21 cellular contexts compared by ENCODE assay signal in the genomic region with DNA sequence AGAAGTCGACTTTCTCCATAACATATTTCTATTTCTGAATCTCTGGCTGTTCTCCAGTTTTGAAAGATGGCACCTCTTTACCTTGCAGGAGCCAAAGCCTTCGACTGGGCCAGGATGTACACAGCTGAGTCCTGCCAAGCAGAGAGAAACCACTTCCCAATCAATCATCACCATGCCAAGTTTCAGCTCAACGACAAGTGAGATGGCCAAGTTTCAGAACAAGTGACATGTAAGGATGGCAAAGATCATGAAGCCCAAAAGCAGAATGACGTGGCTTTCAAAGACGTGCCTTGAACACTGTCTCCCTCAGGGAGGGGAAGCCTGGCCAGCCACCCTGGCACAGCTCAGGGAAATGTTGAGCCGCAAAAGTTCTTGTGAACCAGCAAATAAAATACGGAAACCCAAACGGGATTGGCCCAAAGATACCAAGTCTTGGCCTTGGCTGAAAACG. TPM values are rescaled to one million over a fixed set of nuclear protein-coding genes. Genes with fewer than 3 reads are reported as not detected.
DNase-seq lines count a peak whose midpoint lies in the region; ATAC-seq, FAIRE-seq and TF ChIP-seq lines count a peak whose summit lies in the region.
"Had no signal": no experiment of that assay in that cellular context is flagged by ENCODE, and none has a peak within 500 bp of the region (broad histone marks: within the 10 kb centered on the region; RNA-seq: fewer than 3 reads in every experiment).

No MANE protein-coding gene starts in this region.

- no peaks in the 10 kb centered on the region for H3K9me3 ChIP-seq in BLaER1 treated with 17β-estradiol and CSF1 and Interleukin-3, amounts not matched to agents 10 nM and 100 nM (replicated peaks in 1 of 11)
- H3K9me3 ChIP-seq in lower lobe of right lung = no peaks in the 10 kb centered on the region
- H3K9me3 ChIP-seq: BE2C, body of pancreas, gastrocnemius medialis had no signal

- H3K4me2 ChIP-seq in BLaER1 treated with 17β-estradiol and CSF1 and Interleukin-3, amounts not matched to agents 10 nM and 100 nM = peak overlapping the region; percentile 94 to 99 (median 97)
- H3K4me2 ChIP-seq: GM23338 had no signal

- TF ChIP-seq CTCF in lower lobe of right lung (IDR thresholded peaks at IDR 0.05) (no peak), GM10248 (IDR thresholded peaks at IDR 0.05; ENCODE audit: control extremely low read depth, extremely low read depth, low read depth, missing control alignments) (no peak)

- DNase-seq in GM12891 (ENCODE audit: insufficient read length, low spot score) (no peak), lower lobe of right lung (no peak), NCI-H1092 treated with DMSO at 0.1 percent for 48 hours (lab: John Stamatoyannopoulos, UW) (no peak), NCI-H187 (lab: John Stamatoyannopoulos, UW) (no peak), GM10248 (ENCODE audit: extremely low spot score) (no peak)
- DNase-seq in activated T-helper 2 cell treated with anti-CD3 and anti-CD28 coated beads, Interferon-gamma antibody, Interleukin-2, Interleukin-4, amounts not matched to agents 10 μg/mL and 5 μg/mL and 100 μg/mL, durations not matched to agents 14 hours and 24 hours and 36 hours (ENCODE audit: low spot score) = no peak
- DNase-seq: activated CD8-positive, alpha-beta memory T cell treated with anti-CD3 and anti-CD28 coated beads, Interleukin-2, amount 50 U/mL, for 4 hours; BE2C; body of pancreas; gastrocnemius medialis; islet precursor cell; NCI-H1930; NCI-H748 treated with DMSO at 0.1 percent for 48 hours; retina; SHP77 treated with DMSO at 0.1 percent for 48 hours; stimulated activated CD4-positive, alpha-beta T cell treated with anti-CD3 and anti-CD28 coated beads, Interleukin-4, amount 100 ng/mL, for 24 hours; stimulated activated naive CD4-positive, alpha-beta T cell had no signal

- CTCF ChIA-PET in GM10248 (lab: Yijun Ruan, JAX) = interaction anchor here (0.9 to 1.7 kb wide), 2 partner anchors 19 to 46 kb away, joined by 4 to 5 read pairs; no protein-coding TSS in a partner anchor

- H4K20me1 ChIP-seq in BLaER1 treated with 17β-estradiol and CSF1 and Interleukin-3, amounts not matched to agents 10 nM and 100 nM = peaks cover 17 to 100% (median 86%) of the 10 kb centered on the region in 11 experiments

- no peak overlapping the region for H3K4me3 Mint-ChIP-seq in activated T-helper 2 cell treated with anti-CD3 and anti-CD28 coated beads, Interferon-gamma antibody, Interleukin-2, Interleukin-4, amounts not matched to agents 10 μg/mL and 5 μg/mL and 100 μg/mL, durations not matched to agents 14 hours and 24 hours and 36 hours (ENCODE audit: low read depth)
- H3K4me3 Mint-ChIP-seq: GM23338 had no signal

- H3K27me3 ChIP-seq in BLaER1 treated with 17β-estradiol and CSF1 and Interleukin-3, amounts not matched to agents 10 nM and 100 nM = no peaks in the 10 kb centered on the region
- H3K27me3 ChIP-seq in lower lobe of right lung (ENCODE audit: low read depth) = no peaks in the 10 kb centered on the region
- H3K27me3 ChIP-seq: BE2C, body of pancreas, gastrocnemius medialis had no signal

- H3K4me1 Mint-ChIP-seq in activated T-helper 2 cell treated with anti-CD3 and anti-CD28 coated beads, Interferon-gamma antibody, Interleukin-2, Interleukin-4, amounts not matched to agents 10 μg/mL and 5 μg/mL and 100 μg/mL, durations not matched to agents 14 hours and 24 hours and 36 hours (ENCODE audit: low read depth) = peaks cover 61% of the 10 kb centered on the region

- H3K27me3 Mint-ChIP-seq in activated T-helper 2 cell treated with anti-CD3 and anti-CD28 coated beads, Interferon-gamma antibody, Interleukin-2, Interleukin-4, amounts not matched to agents 10 μg/mL and 5 μg/mL and 100 μg/mL, durations not matched to agents 14 hours and 24 hours and 36 hours (ENCODE audit: low read depth) = no peaks in the 10 kb centered on the region

- H3K27ac Mint-ChIP-seq in activated T-helper 2 cell treated with anti-CD3 and anti-CD28 coated beads, Interferon-gamma antibody, Interleukin-2, Interleukin-4, amounts not matched to agents 10 μg/mL and 5 μg/mL and 100 μg/mL, durations not matched to agents 14 hours and 24 hours and 36 hours = peak overlapping the region; percentile 83
- H3K27ac Mint-ChIP-seq: GM23338 had no signal

- H3K9ac ChIP-seq in BLaER1 treated with 17β-estradiol and CSF1 and Interleukin-3, amounts not matched to agents 10 nM and 100 nM = peak overlapping the region in 10 of 11 experiments; percentile 17 to 69 (median 36); a peak in 12 of 22 replicates

- intact Hi-C loops in activated T-helper 2 cell treated with anti-CD3 and anti-CD28 coated beads, Interferon-gamma antibody, Interleukin-2, Interleukin-4, amounts not matched to agents 10 μg/mL and 5 μg/mL and 100 μg/mL, durations not matched to agents 14 hours and 24 hours and 36 hours (cut with micrococcal nuclease) = loop anchor here (5.0 kb wide), 1 partner anchor 887 kb away; the partner anchor contains the start of gene CREBRF
- intact Hi-C loops in lower lobe of right lung (cut with DNase I) = loop anchor here (10.0 kb wide), 1 partner anchor 55 kb away; no protein-coding TSS in a partner anchor

- peaks cover 13 to 82% (median 51%) of the 10 kb centered on the region in 11 experiments; a peak in 19 of 22 replicates for H3K36me3 ChIP-seq in BLaER1 treated with 17β-estradiol and CSF1 and Interleukin-3, amounts not matched to agents 10 nM and 100 nM
- no peaks in the 10 kb centered on the region for H3K36me3 ChIP-seq in lower lobe of right lung
- H3K36me3 ChIP-seq: BE2C, gastrocnemius medialis had no signal

- FAIRE-seq in GM12891 (lab: Jason Lieb, UNC) = peak; percentile 48
- FAIRE-seq: TTC549 had no signal

- no peak for TF ChIP-seq POLR2A in GM12891 (IDR thresholded peaks at IDR 0.05; ENCODE audit: low read depth, low read length)

- peak overlapping the region in 2 of 10 experiments; percentile 8 to 22; a peak in 4 of 20 replicates for H3K4me3 ChIP-seq in BLaER1 treated with 17β-estradiol and CSF1 and Interleukin-3, amounts not matched to agents 10 nM and 100 nM
- H3K4me3 ChIP-seq in lower lobe of right lung = no peak overlapping the region
- H3K4me3 ChIP-seq: body of pancreas, gastrocnemius medialis, GM23338 had no signal

- H3K36me3 Mint-ChIP-seq in activated T-helper 2 cell treated with anti-CD3 and anti-CD28 coated beads, Interferon-gamma antibody, Interleukin-2, Interleukin-4, amounts not matched to agents 10 μg/mL and 5 μg/mL and 100 μg/mL, durations not matched to agents 14 hours and 24 hours and 36 hours (ENCODE audit: low read depth) = peaks cover 62% of the 10 kb centered on the region

- H3K4me1 ChIP-seq in BLaER1 treated with 17β-estradiol and CSF1 and Interleukin-3, amounts not matched to agents 10 nM and 100 nM = peaks cover 97 to 100% (median 99%) of the 10 kb centered on the region in 10 experiments
- peaks cover 74% of the 10 kb centered on the region for H3K4me1 ChIP-seq in lower lobe of right lung
- H3K4me1 ChIP-seq: BE2C, body of pancreas had no signal

- H3K9me3 Mint-ChIP-seq in activated T-helper 2 cell treated with anti-CD3 and anti-CD28 coated beads, Interferon-gamma antibody, Interleukin-2, Interleukin-4, amounts not matched to agents 10 μg/mL and 5 μg/mL and 100 μg/mL, durations not matched to agents 14 hours and 24 hours and 36 hours = no peaks in the 10 kb centered on the region
- H3K9me3 Mint-ChIP-seq: GM23338 had no signal

- H3K27ac ChIP-seq in BLaER1 treated with 17β-estradiol and CSF1 and Interleukin-3, amounts not matched to agents 10 nM and 100 nM = peak overlapping the region in 10 of 11 experiments; percentile 46 to 96 (median 60); a peak in 19 of 22 replicates
- H3K27ac ChIP-seq in lower lobe of right lung = peak overlapping the region; percentile 13
- H3K27ac ChIP-seq: body of pancreas had no signal

- POLR2A ChIA-PET in GM10248 (lab: Yijun Ruan, JAX) = no interaction called here

- no peak for ATAC-seq in lower lobe of right lung
- no peak for ATAC-seq in GM21515 (IDR thresholded peaks at IDR 0.05; ENCODE audit: unreplicated experiment)
- ATAC-seq: body of pancreas, GM23338 had no signal

TF ChIP-seq in GM12891, 5 proteins besides CTCF, POLR2A, EP300 and RAD21:
- TF ChIP-seq POLR2AphosphoS5 (IDR thresholded peaks at IDR 0.05; ENCODE audit: low read depth, low read length) (no peak), SPI1 (IDR thresholded peaks at IDR 0.05; ENCODE audit: low read depth, low read length) (no peak)

RNA-seq across cellular contexts. Expression of gene STK10, which starts 17.7 kb away (rescaled TPM):
- 42.9 TPM for polyA plus RNA-seq in GM12891 (2012; ENCODE audit: low read depth, missing spikeins)
- 102 and 105 TPM in 2 replicates for total RNA-seq in activated T-helper 2 cell treated with anti-CD3 and anti-CD28 coated beads, Interferon-gamma antibody, Interleukin-2, Interleukin-4, amounts not matched to agents 10 μg/mL and 5 μg/mL and 100 μg/mL, durations not matched to agents 14 hours and 24 hours and 36 hours
- total RNA-seq in lower lobe of right lung = 72.5 TPM

RNA-seq across cellular contexts. Expression of gene EFCAB9, which starts 23.7 kb away (rescaled TPM):
- polyA plus RNA-seq in GM12891 (2012; ENCODE audit: low read depth, missing spikeins) = not detected
- not detected in 2 replicates for total RNA-seq in activated T-helper 2 cell treated with anti-CD3 and anti-CD28 coated beads, Interferon-gamma antibody, Interleukin-2, Interleukin-4, amounts not matched to agents 10 μg/mL and 5 μg/mL and 100 μg/mL, durations not matched to agents 14 hours and 24 hours and 36 hours
- not detected for total RNA-seq in lower lobe of right lung
- total RNA-seq: body of pancreas, gastrocnemius medialis, GM23338 had no signal
- polyA plus RNA-seq: GM23338 had no signal
